Comparison of ENCODE assay signal across 23 cellular contexts in the genomic region with DNA sequence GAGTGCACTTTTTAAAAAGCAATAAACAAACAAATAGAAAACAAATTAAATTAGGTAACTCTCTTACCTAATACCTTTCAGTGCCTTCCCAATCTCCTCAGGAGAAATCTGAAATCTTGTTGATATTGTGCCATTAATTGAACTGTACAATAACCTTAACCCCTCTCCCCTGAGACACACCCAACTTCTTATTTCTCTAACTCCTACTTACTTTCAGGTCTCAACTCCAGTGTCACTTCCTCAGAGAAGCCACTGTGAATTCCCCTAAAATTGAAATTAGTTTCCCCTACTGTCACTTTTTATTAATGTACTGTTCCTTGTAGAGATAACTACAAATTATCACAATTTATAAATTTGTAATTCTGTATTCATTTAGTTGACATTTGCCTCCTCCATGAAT.
A peak's percentile ranks its signal among the peaks of the same experiment; 100 is the strongest.
DNase-seq lines count a peak whose midpoint lies in the region; ATAC-seq and TF ChIP-seq lines count a peak whose summit lies in the region.
"Had no signal": no experiment of that assay in that cellular context is flagged by ENCODE, and none has a peak within 500 bp of the region (broad histone marks: within the 10 kb centered on the region; RNA-seq: fewer than 3 reads in every experiment).

No MANE protein-coding gene starts in this region.

- peaks cover 11% of the 10 kb centered on the region for H3K9me3 Mint-ChIP-seq in osteocyte (ENCODE audit: unreplicated experiment)
- H3K9me3 Mint-ChIP-seq: T-helper 1 cell treated with Interleukin-12 subunit alpha and Interleukin-12 subunit beta and Interleukin-4 antibody, amounts not matched to agents 30 μg/mL and 1 μg/mL, for 36 hours had no signal

- no peak for DNase-seq in osteocyte (ENCODE audit: extremely low spot score, unreplicated experiment)
- DNase-seq in uterus: no peak
- no peak for DNase-seq in activated CD8-positive, alpha-beta memory T cell treated with anti-CD3 and anti-CD28 coated beads for 24 hours
- no peak for DNase-seq in NCI-H1105 (lab: John Stamatoyannopoulos, UW)
- no peak for DNase-seq in omental fat pad (ENCODE audit: low spot score)
- DNase-seq: activated CD4-positive, alpha-beta T cell treated with anti-CD3 and anti-CD28 coated beads, Interleukin-2, amount 50 U/mL, for 1 hour; activated CD8-positive, alpha-beta memory T cell treated with anti-CD3 and anti-CD28 coated beads, Interleukin-2, amount 50 U/mL, for 48 hours; CD4-positive, CD25-positive, alpha-beta regulatory T cell; DMS 273 treated with DMSO at 0.1 percent for 48 hours; GDM1; H7; KG1; left colon; NCI-H187; NCI-H2227 treated with DMSO at 0.1 percent for 48 hours had no signal

- no peaks in the 10 kb centered on the region for H3K27me3 ChIP-seq in uterus
- H3K27me3 ChIP-seq: SJSA1 had no signal

- TF ChIP-seq CTCF in osteocyte (IDR thresholded peaks at IDR 0.05) (no peak), uterus (IDR thresholded peaks at IDR 0.05) (no peak), omental fat pad (IDR thresholded peaks at IDR 0.05) (no peak)

- peaks cover 9% of the 10 kb centered on the region for H3K36me3 Mint-ChIP-seq in osteocyte (ENCODE audit: unreplicated experiment)
- H3K36me3 Mint-ChIP-seq: CD4-positive, CD25-positive, alpha-beta regulatory T cell had no signal

- H3K27ac Mint-ChIP-seq in osteocyte (ENCODE audit: unreplicated experiment): peak overlapping the region; percentile 42
- H3K27ac Mint-ChIP-seq: CD4-positive, CD25-positive, alpha-beta regulatory T cell; natural killer cell treated with Interleukin-12 subunit alpha and Interleukin-12 subunit beta and Interleukin-15 and Interleukin-18, amount 100 ng/mL, for 72 hours; T-helper 1 cell treated with Interleukin-12 subunit alpha and Interleukin-12 subunit beta and Interleukin-4 antibody, amounts not matched to agents 30 μg/mL and 1 μg/mL, for 36 hours had no signal

- TF ChIP-seq POLR2A in uterus (IDR thresholded peaks at IDR 0.05): no peak

- no peaks in the 10 kb centered on the region for H3K27me3 Mint-ChIP-seq in osteocyte (ENCODE audit: unreplicated experiment)
- H3K27me3 Mint-ChIP-seq: CD4-positive, CD25-positive, alpha-beta regulatory T cell had no signal

- no peaks in the 10 kb centered on the region for H3K4me1 ChIP-seq in uterus

- no peaks in the 10 kb centered on the region for H3K36me3 ChIP-seq in uterus
- H3K36me3 ChIP-seq: SJSA1, thoracic aorta had no signal

- peaks cover 49% of the 10 kb centered on the region for H3K4me1 Mint-ChIP-seq in osteocyte (ENCODE audit: unreplicated experiment)
- H3K4me1 Mint-ChIP-seq: CD4-positive, CD25-positive, alpha-beta regulatory T cell had no signal

- H3K9me3 ChIP-seq in uterus: no peaks in the 10 kb centered on the region
- H3K9me3 ChIP-seq: thoracic aorta had no signal

- H3K27ac ChIP-seq in uterus: no peak overlapping the region
- H3K27ac ChIP-seq: SJSA1, thoracic aorta had no signal

- ATAC-seq in GM18511 (IDR thresholded peaks at IDR 0.05; ENCODE audit: unreplicated experiment) (peak; percentile 57), GM21723 (IDR thresholded peaks at IDR 0.05; ENCODE audit: unreplicated experiment) (peak; percentile 57), HG03159 (IDR thresholded peaks at IDR 0.05; ENCODE audit: unreplicated experiment) (peak; percentile 52), omental fat pad (ENCODE audit: low FRiP score) (no peak)
- ATAC-seq: left colon; natural killer cell treated with Interleukin-12 subunit alpha and Interleukin-12 subunit beta and Interleukin-15 and Interleukin-18, amount 100 ng/mL, for 72 hours; sciatic nerve had no signal

- H3K4me3 ChIP-seq in uterus: no peak overlapping the region
- H3K4me3 ChIP-seq: SJSA1, thoracic aorta had no signal

- H3K4me3 Mint-ChIP-seq in osteocyte (ENCODE audit: unreplicated experiment): no peak overlapping the region
- H3K4me3 Mint-ChIP-seq: CD4-positive, CD25-positive, alpha-beta regulatory T cell; natural killer cell treated with Interleukin-12 subunit alpha and Interleukin-12 subunit beta and Interleukin-15 and Interleukin-18, amount 100 ng/mL, for 72 hours; T-helper 1 cell treated with Interleukin-12 subunit alpha and Interleukin-12 subunit beta and Interleukin-4 antibody, amounts not matched to agents 30 μg/mL and 1 μg/mL, for 36 hours had no signal

- intact Hi-C loops in uterus (cut with DNase I; ENCODE audit: low total_unique reads): no loop called here
